In genomic region chr1:89844236-89844807, GRCh38 we compare ENCODE assay signal across 8 cellular contexts. TPM values are rescaled to one million over a fixed set of nuclear protein-coding genes. Genes with fewer than 3 reads are reported as not detected.
DNase-seq lines count a peak whose midpoint lies in the region; TF ChIP-seq lines count a peak whose summit lies in the region.

No MANE protein-coding gene starts in this region.

- peak; percentile 32 for DNase-seq in GM12865 (ENCODE audit: low read depth)
- DNase-seq in activated CD4-positive, alpha-beta T cell treated with anti-CD3 and anti-CD28 coated beads for 1 hour: peak; percentile 22
- no peak for DNase-seq in NCI-H748 treated with DMSO at 0.1 percent for 48 hours (lab: John Stamatoyannopoulos, UW)
- no peak for DNase-seq in GF-D8 (lab: John Stamatoyannopoulos, UW)
- no peak for DNase-seq in SKM-1 (lab: John Stamatoyannopoulos, UW; ENCODE audit: unreplicated experiment)
- DNase-seq in GM19238 (ENCODE audit: insufficient read length, low spot score): no peak

- H3K9me3 ChIP-seq in endocrine pancreas (ENCODE audit: control insufficient read depth, low read length): no peaks in the 10 kb centered on the region
- H3K9me3 ChIP-seq in skeletal muscle tissue (ENCODE audit: control insufficient read depth in 3 of 3, low read length in 3 of 3): no peaks in the 10 kb centered on the region

- H3K27me3 ChIP-seq in endocrine pancreas (ENCODE audit: control insufficient read depth, insufficient read depth, low read length) (no peaks in the 10 kb centered on the region), skeletal muscle tissue (ENCODE audit: control insufficient read depth in 3 of 3, insufficient read depth in 3 of 3, low read length in 3 of 3) (no peaks in the 10 kb centered on the region)

- peak overlapping the region; percentile 72 for H3K9ac ChIP-seq in endocrine pancreas (ENCODE audit: control insufficient read depth, insufficient read depth, low read length)
- H3K9ac ChIP-seq in skeletal muscle tissue (ENCODE audit: low read depth in 1 of 3, low read length in 3 of 3): peak overlapping the region; percentile 5 to 82 (median 68)

- no peak overlapping the region for H3K27ac ChIP-seq in skeletal muscle tissue (ENCODE audit: low read depth, low read length)

- H3K4me3 ChIP-seq in GM12865 (ENCODE audit: low read depth, low read length) (peak overlapping the region; percentile 81), endocrine pancreas (ENCODE audit: control insufficient read depth, insufficient read depth, low read length) (peak overlapping the region; percentile 28), skeletal muscle tissue (ENCODE audit: low read length in 3 of 3) (peak overlapping the region; percentile 79 to 87 (median 84))

- no peak for TF ChIP-seq CTCF in GM12865 (IDR thresholded peaks at IDR 0.05; ENCODE audit: insufficient read depth, low read depth, low read length, missing control alignments)

- H3K4me1 ChIP-seq in endocrine pancreas (ENCODE audit: control insufficient read depth, insufficient read depth, low read length) (no peaks in the 10 kb centered on the region), skeletal muscle tissue (ENCODE audit: control insufficient read depth in 3 of 3, insufficient read depth in 3 of 3, low read length in 3 of 3) (peaks cover 10 to 15% (median 12%) of the 10 kb centered on the region in 3 donors)

- no peaks in the 10 kb centered on the region for H3K36me3 ChIP-seq in endocrine pancreas (ENCODE audit: control insufficient read depth, insufficient read depth, low read length)
- H3K36me3 ChIP-seq in skeletal muscle tissue (ENCODE audit: control insufficient read depth in 3 of 3, insufficient read depth in 3 of 3, low read length in 3 of 3): peaks cover 0 to 2% (median 0%) of the 10 kb centered on the region in 3 donors

RNA-seq across cellular contexts. Expression of gene LRRC8D, which starts 23.5 kb away (rescaled TPM):
- total RNA-seq in skeletal muscle tissue: 4.7 TPM

Comparison
In these comparisons a context has a peak if more than half of its experiments do, and no peak if none do; other contexts are left out.
1. DNase-seq: peak in GM12865 (single experiment) and activated CD4-positive, alpha-beta T cell treated with anti-CD3 and anti-CD28 coated beads for 1 hour (single experiment); none in NCI-H748 treated with DMSO at 0.1 percent for 48 hours (single experiment), GF-D8 (single experiment), SKM-1 (single experiment) and GM19238 (single experiment).
2. H3K4me3 ChIP-seq: peak in every context shown above with its lines; median percentile 84 in skeletal muscle tissue; 81 in GM12865; 28 in endocrine pancreas.